In the genomic region with DNA sequence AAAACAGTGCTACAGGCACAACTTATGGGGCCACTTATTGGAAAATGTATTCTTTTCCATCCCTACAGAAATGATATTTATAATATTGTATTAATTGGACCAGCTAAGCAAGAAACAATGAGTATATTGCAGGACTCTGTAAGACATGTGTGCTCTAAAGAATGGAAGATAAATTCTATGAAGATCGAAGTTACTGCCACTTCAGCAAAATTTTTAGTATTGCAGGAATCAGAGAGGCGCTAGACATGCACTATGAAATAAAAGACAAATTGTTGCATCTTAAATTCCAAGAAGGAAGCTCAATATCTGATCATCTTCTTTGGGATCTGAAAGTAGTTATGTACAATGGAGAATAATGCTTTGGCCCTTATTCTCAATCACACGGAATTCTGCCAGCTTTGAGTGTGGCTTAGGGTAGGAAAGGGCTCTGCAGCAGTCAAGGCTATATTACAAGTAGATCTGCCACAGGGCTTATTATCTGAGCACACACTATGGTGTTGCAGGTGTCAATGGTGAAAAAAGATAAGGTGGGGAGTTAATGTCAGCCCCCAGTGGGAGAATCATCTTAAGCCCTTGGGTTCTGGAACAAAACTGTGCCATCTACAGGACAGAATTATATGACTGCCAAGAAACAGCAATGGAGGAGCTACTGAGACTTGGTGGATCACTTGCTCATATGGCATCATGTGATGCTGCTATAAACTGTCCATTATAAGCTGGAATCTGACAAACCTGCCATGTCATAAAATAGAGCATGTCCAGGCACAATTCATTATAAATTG, we compare ENCODE assay signal across 1 cellular context.
TF ChIP-seq lines count a peak whose summit lies in the region.

No MANE protein-coding gene starts in this region.

TF ChIP-seq in GM23338, 12 proteins besides CTCF, POLR2A, EP300 and RAD21 (continued from another document):
- TF ChIP-seq, protein P1, sequence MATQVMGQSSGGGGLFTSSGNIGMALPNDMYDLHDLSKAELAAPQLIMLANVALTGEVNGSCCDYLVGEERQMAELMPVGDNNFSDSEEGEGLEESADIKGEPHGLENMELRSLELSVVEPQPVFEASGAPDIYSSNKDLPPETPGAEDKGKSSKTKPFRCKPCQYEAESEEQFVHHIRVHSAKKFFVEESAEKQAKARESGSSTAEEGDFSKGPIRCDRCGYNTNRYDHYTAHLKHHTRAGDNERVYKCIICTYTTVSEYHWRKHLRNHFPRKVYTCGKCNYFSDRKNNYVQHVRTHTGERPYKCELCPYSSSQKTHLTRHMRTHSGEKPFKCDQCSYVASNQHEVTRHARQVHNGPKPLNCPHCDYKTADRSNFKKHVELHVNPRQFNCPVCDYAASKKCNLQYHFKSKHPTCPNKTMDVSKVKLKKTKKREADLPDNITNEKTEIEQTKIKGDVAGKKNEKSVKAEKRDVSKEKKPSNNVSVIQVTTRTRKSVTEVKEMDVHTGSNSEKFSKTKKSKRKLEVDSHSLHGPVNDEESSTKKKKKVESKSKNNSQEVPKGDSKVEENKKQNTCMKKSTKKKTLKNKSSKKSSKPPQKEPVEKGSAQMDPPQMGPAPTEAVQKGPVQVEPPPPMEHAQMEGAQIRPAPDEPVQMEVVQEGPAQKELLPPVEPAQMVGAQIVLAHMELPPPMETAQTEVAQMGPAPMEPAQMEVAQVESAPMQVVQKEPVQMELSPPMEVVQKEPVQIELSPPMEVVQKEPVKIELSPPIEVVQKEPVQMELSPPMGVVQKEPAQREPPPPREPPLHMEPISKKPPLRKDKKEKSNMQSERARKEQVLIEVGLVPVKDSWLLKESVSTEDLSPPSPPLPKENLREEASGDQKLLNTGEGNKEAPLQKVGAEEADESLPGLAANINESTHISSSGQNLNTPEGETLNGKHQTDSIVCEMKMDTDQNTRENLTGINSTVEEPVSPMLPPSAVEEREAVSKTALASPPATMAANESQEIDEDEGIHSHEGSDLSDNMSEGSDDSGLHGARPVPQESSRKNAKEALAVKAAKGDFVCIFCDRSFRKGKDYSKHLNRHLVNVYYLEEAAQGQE (IDR thresholded peaks at IDR 0.05; ENCODE audit: unreplicated experiment) = no peak
- no peak for TF ChIP-seq ZNF114 (CRISPR knock-in tag; IDR thresholded peaks at IDR 0.05)
